In the genomic region with DNA sequence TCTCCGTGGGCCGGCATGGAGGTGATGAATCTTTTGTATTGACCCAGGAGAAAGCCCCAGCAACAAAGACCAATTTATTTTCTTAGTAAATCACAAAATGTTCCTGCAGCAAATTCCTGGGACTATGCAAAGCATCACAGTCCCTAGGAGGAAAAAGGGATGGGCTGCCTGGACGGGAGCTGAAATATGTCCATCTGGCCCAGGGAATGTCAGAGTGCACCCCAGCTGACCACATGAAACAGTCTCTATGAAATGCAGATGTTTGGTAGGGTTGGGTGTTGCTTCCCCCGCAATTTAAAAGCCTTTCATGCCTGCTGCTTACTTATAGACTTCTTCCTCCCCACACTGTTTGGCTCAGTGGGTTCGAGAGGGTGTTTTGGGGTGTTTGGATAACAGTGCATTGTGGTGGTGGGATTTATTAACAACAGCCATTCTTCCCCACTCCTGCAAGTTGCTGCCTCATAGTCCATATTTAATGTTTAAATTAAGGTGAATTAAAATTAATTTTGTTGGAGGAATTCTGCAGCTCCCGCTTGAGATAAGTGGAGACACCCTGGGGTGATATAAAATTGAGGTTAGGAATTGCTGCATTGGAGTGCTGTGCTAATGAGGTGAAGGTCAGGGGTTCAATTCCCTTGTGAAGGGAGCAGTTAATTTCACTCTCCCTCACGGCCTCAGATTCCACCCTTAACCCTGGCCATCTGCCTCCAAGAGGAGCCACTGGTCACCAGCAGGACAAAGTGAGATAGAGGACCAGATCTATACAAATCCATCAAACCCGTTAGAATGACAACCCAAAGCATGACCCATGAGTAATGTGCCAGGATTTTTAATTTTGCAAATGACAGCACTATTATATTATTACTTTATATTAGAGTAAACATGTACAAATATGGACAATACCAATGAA, we compare ENCODE assay signal across 7 cellular contexts.
A peak's percentile ranks its signal among the peaks of the same experiment; 100 is the strongest.
DNase-seq lines count a peak whose midpoint lies in the region; ATAC-seq, FAIRE-seq and TF ChIP-seq lines count a peak whose summit lies in the region.
"Not testable (repeated sequence)": the region's sequence is repeated elsewhere in the genome, so short reads cannot be mapped to it uniquely, and the experiment has no call there.

No MANE protein-coding gene starts in this region.

- not testable (repeated sequence) for H3K9ac ChIP-seq in astrocyte (ENCODE audit: low read length); mucosa of rectum (ENCODE audit: low read depth in 1 of 2, low read length in 2 of 2)

- not testable (repeated sequence) for H3K27ac ChIP-seq in astrocyte (ENCODE audit: low read depth, low read length)
- H3K27ac ChIP-seq in mucosa of rectum (ENCODE audit: low read depth in 2 of 2, low read length in 2 of 2): peak overlapping the region; percentile 32 to 37

- not testable (repeated sequence) for H4K20me1 ChIP-seq in astrocyte (ENCODE audit: insufficient read depth, low read length)

- not testable (repeated sequence) for H3K9me3 Mint-ChIP-seq in astrocyte (ENCODE audit: unreplicated experiment)

- H3K36me3 ChIP-seq in astrocyte (ENCODE audit: insufficient read depth, low read length); mucosa of rectum (ENCODE audit: control insufficient read depth in 2 of 2, insufficient read depth in 2 of 2, low read length in 2 of 2): not testable (repeated sequence)

- H3K4me3 ChIP-seq in astrocyte (ENCODE audit: insufficient read depth, low read depth, low read length); fibroblast of villous mesenchyme (ENCODE audit: low read depth, low read length); mucosa of rectum (ENCODE audit: low read length in 2 of 2): not testable (repeated sequence)

- not testable (repeated sequence) for H3K27ac Mint-ChIP-seq in astrocyte (ENCODE audit: unreplicated experiment)

- H3K79me2 ChIP-seq in astrocyte (ENCODE audit: insufficient read depth, low read length): not testable (repeated sequence)

- not testable (repeated sequence) for H3K4me3 Mint-ChIP-seq in astrocyte (ENCODE audit: unreplicated experiment)

- H3K4me1 Mint-ChIP-seq in astrocyte (ENCODE audit: low read depth, unreplicated experiment): not testable (repeated sequence)

- H3K36me3 Mint-ChIP-seq in astrocyte (ENCODE audit: low read depth, unreplicated experiment): not testable (repeated sequence)

- not testable (repeated sequence) for H3K4me2 ChIP-seq in astrocyte (ENCODE audit: low read length)

- H3K4me1 ChIP-seq in astrocyte (ENCODE audit: insufficient read depth, low read length); mucosa of rectum (ENCODE audit: control insufficient read depth in 2 of 2, insufficient read depth in 2 of 2, low read length in 2 of 2): not testable (repeated sequence)

- H3K27me3 Mint-ChIP-seq in astrocyte (ENCODE audit: low read depth, unreplicated experiment): not testable (repeated sequence)

- DNase-seq in EH (ENCODE audit: low read depth) (peak; percentile 65), LHCN-M2 (ENCODE audit: low read depth) (peak; percentile 72), astrocyte (ENCODE audit: low read depth) (peak; percentile 86), epidermal melanocyte (ENCODE audit: insufficient read length, low spot score) (peak; percentile 17), fibroblast of villous mesenchyme (ENCODE audit: low read depth) (peak; percentile 74)
- not testable (repeated sequence) for DNase-seq in sciatic nerve (ENCODE audit: low spot score)

- ATAC-seq in sciatic nerve: peak; percentile 95

- not testable (repeated sequence) for FAIRE-seq in astrocyte (lab: Jason Lieb, UNC)

- not testable (repeated sequence) for H3K27me3 ChIP-seq in astrocyte (ENCODE audit: insufficient read depth, low read length); mucosa of rectum (ENCODE audit: control insufficient read depth in 2 of 2, insufficient read depth in 2 of 2, low read length in 2 of 2)

- TF ChIP-seq CTCF in astrocyte (IDR thresholded peaks at IDR 0.05; ENCODE audit: insufficient read depth, low read depth, low read length); fibroblast of villous mesenchyme (IDR thresholded peaks at IDR 0.05; ENCODE audit: insufficient read depth, low read depth, low read length): not testable (repeated sequence)

- H2AFZ ChIP-seq in astrocyte (ENCODE audit: low read depth, low read length): not testable (repeated sequence)

- not testable (repeated sequence) for H3K9me3 ChIP-seq in astrocyte (ENCODE audit: insufficient read depth, low read depth, low read length); mucosa of rectum (ENCODE audit: control insufficient read depth in 2 of 2, low read length in 2 of 2)

- intact Hi-C loops in sciatic nerve (cut with DNase I): not testable (repeated sequence)
